ENCODE assay signal across 15 cellular contexts in the genomic region with DNA sequence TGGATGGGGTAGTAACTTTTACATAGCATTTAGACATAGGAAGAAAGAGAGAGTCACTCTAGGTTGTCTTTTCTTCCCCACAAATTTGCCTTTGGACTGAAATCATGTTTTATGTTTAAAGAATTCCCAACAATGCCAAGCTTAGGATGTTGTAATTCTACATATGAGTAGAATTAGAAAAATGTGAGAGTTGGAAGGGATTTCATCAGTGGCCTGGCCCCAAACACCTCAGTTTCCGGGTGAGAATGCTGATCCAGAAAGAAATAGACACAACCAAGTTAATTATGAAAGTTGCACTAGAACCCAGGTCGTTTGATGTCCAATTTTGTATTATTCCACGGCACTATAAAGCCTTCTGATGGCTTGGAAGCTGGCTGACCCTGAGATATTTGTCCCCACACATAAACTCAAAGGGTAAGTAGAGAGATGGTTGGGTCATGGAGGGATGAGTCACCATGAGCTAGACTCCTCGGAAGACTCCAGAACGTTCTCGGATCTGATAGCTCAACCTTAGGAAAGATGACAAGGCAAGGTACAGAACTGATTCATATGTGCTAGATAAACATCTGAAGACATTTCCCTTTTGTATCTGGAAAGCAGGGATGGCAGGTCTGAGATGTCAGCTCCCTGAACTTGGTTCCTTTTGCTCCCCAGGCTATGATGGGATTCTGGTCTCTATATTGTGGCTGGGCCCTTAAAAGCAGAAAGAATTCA. TPM values are rescaled to one million over a fixed set of nuclear protein-coding genes. Genes with fewer than 3 reads are reported as not detected.
A peak's percentile ranks its signal among the peaks of the same experiment; 100 is the strongest.
DNase-seq lines count a peak whose midpoint lies in the region; ATAC-seq and TF ChIP-seq lines count a peak whose summit lies in the region.
"Had no signal": no experiment of that assay in that cellular context is flagged by ENCODE, and none has a peak within 500 bp of the region (broad histone marks: within the 10 kb centered on the region; RNA-seq: fewer than 3 reads in every experiment).

No MANE protein-coding gene starts in this region.

- peak overlapping the region; percentile 100 for H3K27ac ChIP-seq in epithelial cell of prostate
- H3K27ac ChIP-seq: upper lobe of left lung had no signal

- ATAC-seq in HG02642 (IDR thresholded peaks at IDR 0.05; ENCODE audit: poor library complexity, unreplicated experiment) (no peak), GM18909 (IDR thresholded peaks at IDR 0.05; ENCODE audit: poor library complexity, unreplicated experiment) (no peak), GM18861 (IDR thresholded peaks at IDR 0.05; ENCODE audit: unreplicated experiment) (no peak)

- DNase-seq in AG09319 (ENCODE audit: extremely low read depth, low read depth) (peak; percentile 54), NCI-H226 (peak; percentile 84), epithelial cell of prostate (ENCODE audit: low read depth, low spot score) (peak; percentile 62), mucosa of gallbladder (ENCODE audit: low spot score) (peak; percentile 48), GM10266 (ENCODE audit: extremely low spot score) (no peak)
- DNase-seq: activated B cell treated with CpG ODN at 0.5 μM for 24 hours; activated CD8-positive, alpha-beta memory T cell treated with anti-CD3 and anti-CD28 coated beads, Interleukin-2, amount 50 U/mL, for 48 hours; activated naive CD8-positive, alpha-beta T cell treated with anti-CD3 and anti-CD28 coated beads, Interleukin-2, amount 10 ng/mL, durations not matched to agents 7 days and 5 days; BE2C; effector CD8-positive, alpha-beta T cell; MV-4-11; upper lobe of left lung had no signal

- TF ChIP-seq CTCF in AG09319 (IDR thresholded peaks at IDR 0.05; ENCODE audit: low read depth, low read length) (no peak), GM10266 (IDR thresholded peaks at IDR 0.05; ENCODE audit: control insufficient read depth, insufficient read depth, low read depth, missing control alignments) (no peak)

RNA-seq across cellular contexts. Expression of gene SLC35B4, which starts 48.8 kb away (rescaled TPM):
- 10.7 TPM for total RNA-seq in mucosa of gallbladder
